28 cellular contexts compared by ENCODE assay signal in the genomic region with DNA sequence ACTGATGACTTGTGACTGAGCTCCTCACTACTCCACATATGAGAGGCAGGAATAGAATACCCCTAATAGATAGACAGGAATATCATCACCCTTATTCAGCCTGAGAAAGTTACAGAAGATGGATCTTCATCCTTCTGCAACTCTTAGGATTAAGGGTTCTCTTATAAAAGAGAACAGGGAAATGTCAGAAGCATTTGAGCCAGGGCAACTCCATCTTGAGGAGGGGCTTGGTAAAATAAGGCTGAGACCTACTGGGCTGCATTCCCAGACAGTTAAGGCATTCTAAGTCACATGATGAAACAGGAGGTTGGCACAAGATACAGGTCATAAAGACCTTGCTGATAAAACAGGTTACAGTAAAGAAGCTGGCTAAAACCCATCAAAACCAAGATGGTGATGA.
DNase-seq lines count a peak whose midpoint lies in the region; ATAC-seq, FAIRE-seq and TF ChIP-seq lines count a peak whose summit lies in the region.
"Had no signal": no experiment of that assay in that cellular context is flagged by ENCODE, and none has a peak within 500 bp of the region (broad histone marks: within the 10 kb centered on the region; RNA-seq: fewer than 3 reads in every experiment).

No MANE protein-coding gene starts in this region.

- BruUV-seq in K562 (replicated peaks; lab: Mats Ljungman, UMichigan): no TSS peak

- H4K20me1 ChIP-seq in K562 (replicated peaks; ENCODE audit: control insufficient read depth, insufficient read depth, low read length): no peaks in the 10 kb centered on the region
- H4K20me1 ChIP-seq: BLaER1; BLaER1 treated with 17β-estradiol and CSF1 and Interleukin-3, amounts not matched to agents 10 nM and 100 nM had no signal

- no peak for FAIRE-seq in K562 (lab: Jason Lieb, UNC)
- FAIRE-seq: A549, D721Med had no signal

- H3K4me3 ChIP-seq in K562: no peak overlapping the region
- H3K4me3 ChIP-seq: A549; BLaER1; BLaER1 treated with 17β-estradiol and CSF1 and Interleukin-3, amounts not matched to agents 10 nM and 100 nM had no signal

- no peak for TF ChIP-seq EP300 in K562 (IDR thresholded peaks at IDR 0.05; ENCODE audit: low read length)

- no peak overlapping the region for H3K9ac ChIP-seq in K562 (ENCODE audit: insufficient read depth in 1 of 2, low read depth in 2 of 2, low read length in 2 of 2)
- H3K9ac ChIP-seq: BLaER1; BLaER1 treated with 17β-estradiol and CSF1 and Interleukin-3, amounts not matched to agents 10 nM and 100 nM had no signal

- no peak for TF ChIP-seq POLR2A in K562 (conservative IDR thresholded peaks at IDR 0.05)

- H3K4me2 ChIP-seq in K562 (ENCODE audit: insufficient read depth, low read length): no peak overlapping the region
- H3K4me2 ChIP-seq: A549; BLaER1; BLaER1 treated with 17β-estradiol and CSF1 and Interleukin-3, amounts not matched to agents 10 nM and 100 nM had no signal

- no peaks in the 10 kb centered on the region for H3K9me1 ChIP-seq in K562 (ENCODE audit: control insufficient read depth, insufficient read depth, low read length)

- no peak for ATAC-seq in K562
- ATAC-seq: A549; CD8-positive, alpha-beta T cell had no signal

- TF ChIP-seq CTCF in K562 (IDR thresholded peaks at IDR 0.05 in 2 of 3, conservative IDR thresholded peaks at IDR 0.05 in 1 of 3; ENCODE audit: insufficient read depth in 2 of 3, low read depth in 1 of 3, low read length in 3 of 3): no peak

- no peak overlapping the region for H2AFZ ChIP-seq in K562 (ENCODE audit: low read depth, low read length)

- TF ChIP-seq RAD21 in K562 (CRISPR knock-in tag; conservative IDR thresholded peaks at IDR 0.05 in 1 of 2, IDR thresholded peaks at IDR 0.05 in 1 of 2): no peak

- no peak for DNase-seq in K562 (ENCODE audit: extremely low read depth in 1 of 4, low spot score in 3 of 4)
- no peak for DNase-seq in ecto neural progenitor cell (ENCODE audit: low spot score)
- DNase-seq: 8988T; ACHN; AML-193; BE2C; C1 segment of cervical spinal cord; Caco-2; Calu3; CD4-positive, alpha-beta memory T cell; CD4-positive, alpha-beta T cell; CD4-positive, CD25-positive, alpha-beta regulatory T cell; CD8-positive, alpha-beta memory T cell; CD8-positive, alpha-beta T cell; COR-L47; DMS 273 treated with DMSO at 0.1 percent for 48 hours; DMS153; DMS53; DMS79; DMS79 treated with DMSO at 0.1 percent for 48 hours; DND-41; EL had no signal

- no peaks in the 10 kb centered on the region for H3K79me2 ChIP-seq in K562 (ENCODE audit: control insufficient read depth, insufficient read depth, low read length)

- H3K36me3 ChIP-seq in K562 (ENCODE audit: control insufficient read depth, insufficient read depth, low read length): no peaks in the 10 kb centered on the region
- H3K36me3 ChIP-seq: BE2C; BLaER1; BLaER1 treated with 17β-estradiol and CSF1 and Interleukin-3, amounts not matched to agents 10 nM and 100 nM had no signal

- 0 out of 2 replicates have a peak, but pooled peaks cover 3% of the 10 kb centered on the region for H3K9me3 ChIP-seq in K562 (replicated peaks; ENCODE audit: control insufficient read depth, insufficient read depth, low read depth, low read length)
- H3K9me3 ChIP-seq: A549, BE2C, Caco-2 had no signal

- CTCF ChIA-PET in K562 (lab: Yijun Ruan, JAX; ENCODE audit: low intra/inter-chr PET ratio): no interaction called here

- POLR2A ChIA-PET in K562 (lab: Yijun Ruan, JAX): no interaction called here

- in situ Hi-C loops in K562 (cut with MboI): no loop called here

- peaks cover 0 to 4% of the 10 kb centered on the region in 2 experiments; a peak in 2 of 5 replicates for H3K4me1 ChIP-seq in K562 (replicated peaks in 1 of 2; ENCODE audit: control insufficient read depth in 2 of 2, insufficient read depth in 2 of 2, low read length in 2 of 2)
- H3K4me1 ChIP-seq: A549; BE2C; BLaER1; BLaER1 treated with 17β-estradiol and CSF1 and Interleukin-3, amounts not matched to agents 10 nM and 100 nM; Caco-2 had no signal

- H3K27ac ChIP-seq in K562 (ENCODE audit: extremely low read depth, low read depth, low read length): no peak overlapping the region
- H3K27ac ChIP-seq: 22Rv1; A549; BLaER1; BLaER1 treated with 17β-estradiol and CSF1 and Interleukin-3, amounts not matched to agents 10 nM and 100 nM; C4-2B had no signal

- intact Hi-C loops in K562 (cut with micrococcal nuclease): loop anchor here (10.0 kb wide), 1 partner anchor 475 kb away; a partner anchor contains a TSS

- no peaks in the 10 kb centered on the region for H3K27me3 ChIP-seq in K562 (ENCODE audit: control insufficient read depth in 2 of 2, insufficient read depth in 2 of 2, low read length in 2 of 2)
- H3K27me3 ChIP-seq: BE2C; BLaER1; BLaER1 treated with 17β-estradiol and CSF1 and Interleukin-3, amounts not matched to agents 10 nM and 100 nM had no signal

TF ChIP-seq in K562, 482 proteins besides CTCF, POLR2A, EP300 and RAD21 (continues in another document):
- TF ChIP-seq DMBX1 (CRISPR knock-in tag; IDR thresholded peaks at IDR 0.05; ENCODE audit: borderline replicate concordance) (peak; percentile 73; the same call in 1 of the 2 replicates), SIN3B (IDR thresholded peaks at IDR 0.05; ENCODE audit: low read depth) (no peak), RBBP5 (IDR thresholded peaks at IDR 0.05; ENCODE audit: borderline replicate concordance, insufficient read depth, low read length, poor library complexity, severe bottlenecking) (no peak), FOXJ2 (tag; IDR thresholded peaks at IDR 0.05) (0 out of 2 replicates have a peak, but pooled peaks have one; percentile 36), GTF2A2 (tag; IDR thresholded peaks at IDR 0.05) (0 out of 2 replicates have a peak, but pooled peaks have one; percentile 30), MCM3 (IDR thresholded peaks at IDR 0.05) (no peak), RBM15 (IDR thresholded peaks at IDR 0.05; ENCODE audit: insufficient read depth, low read length) (no peak)
- TF ChIP-seq, protein P1, sequence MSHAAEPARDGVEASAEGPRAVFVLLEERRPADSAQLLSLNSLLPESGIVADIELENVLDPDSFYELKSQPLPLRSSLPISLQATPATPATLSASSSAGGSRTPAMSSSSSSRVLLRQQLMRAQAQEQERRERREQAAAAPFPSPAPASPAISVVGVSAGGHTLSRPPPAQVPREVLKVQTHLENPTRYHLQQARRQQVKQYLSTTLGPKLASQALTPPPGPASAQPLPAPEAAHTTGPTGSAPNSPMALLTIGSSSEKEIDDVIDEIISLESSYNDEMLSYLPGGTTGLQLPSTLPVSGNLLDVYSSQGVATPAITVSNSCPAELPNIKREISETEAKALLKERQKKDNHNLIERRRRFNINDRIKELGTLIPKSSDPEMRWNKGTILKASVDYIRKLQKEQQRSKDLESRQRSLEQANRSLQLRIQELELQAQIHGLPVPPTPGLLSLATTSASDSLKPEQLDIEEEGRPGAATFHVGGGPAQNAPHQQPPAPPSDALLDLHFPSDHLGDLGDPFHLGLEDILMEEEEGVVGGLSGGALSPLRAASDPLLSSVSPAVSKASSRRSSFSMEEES (CRISPR knock-in tag; IDR thresholded peaks at IDR 0.05): peak; percentile 42; the same call in 1 of the 2 replicates
- TF ChIP-seq, protein P2, sequence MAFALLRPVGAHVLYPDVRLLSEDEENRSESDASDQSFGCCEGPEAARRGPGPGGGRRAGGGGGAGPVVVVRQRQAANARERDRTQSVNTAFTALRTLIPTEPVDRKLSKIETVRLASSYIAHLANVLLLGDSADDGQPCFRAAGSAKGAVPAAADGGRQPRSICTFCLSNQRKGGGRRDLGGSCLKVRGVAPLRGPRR (CRISPR knock-in tag; IDR thresholded peaks at IDR 0.05): peak; percentile 90; the same call in 1 of the 2 replicates
- TF ChIP-seq, protein P3, sequence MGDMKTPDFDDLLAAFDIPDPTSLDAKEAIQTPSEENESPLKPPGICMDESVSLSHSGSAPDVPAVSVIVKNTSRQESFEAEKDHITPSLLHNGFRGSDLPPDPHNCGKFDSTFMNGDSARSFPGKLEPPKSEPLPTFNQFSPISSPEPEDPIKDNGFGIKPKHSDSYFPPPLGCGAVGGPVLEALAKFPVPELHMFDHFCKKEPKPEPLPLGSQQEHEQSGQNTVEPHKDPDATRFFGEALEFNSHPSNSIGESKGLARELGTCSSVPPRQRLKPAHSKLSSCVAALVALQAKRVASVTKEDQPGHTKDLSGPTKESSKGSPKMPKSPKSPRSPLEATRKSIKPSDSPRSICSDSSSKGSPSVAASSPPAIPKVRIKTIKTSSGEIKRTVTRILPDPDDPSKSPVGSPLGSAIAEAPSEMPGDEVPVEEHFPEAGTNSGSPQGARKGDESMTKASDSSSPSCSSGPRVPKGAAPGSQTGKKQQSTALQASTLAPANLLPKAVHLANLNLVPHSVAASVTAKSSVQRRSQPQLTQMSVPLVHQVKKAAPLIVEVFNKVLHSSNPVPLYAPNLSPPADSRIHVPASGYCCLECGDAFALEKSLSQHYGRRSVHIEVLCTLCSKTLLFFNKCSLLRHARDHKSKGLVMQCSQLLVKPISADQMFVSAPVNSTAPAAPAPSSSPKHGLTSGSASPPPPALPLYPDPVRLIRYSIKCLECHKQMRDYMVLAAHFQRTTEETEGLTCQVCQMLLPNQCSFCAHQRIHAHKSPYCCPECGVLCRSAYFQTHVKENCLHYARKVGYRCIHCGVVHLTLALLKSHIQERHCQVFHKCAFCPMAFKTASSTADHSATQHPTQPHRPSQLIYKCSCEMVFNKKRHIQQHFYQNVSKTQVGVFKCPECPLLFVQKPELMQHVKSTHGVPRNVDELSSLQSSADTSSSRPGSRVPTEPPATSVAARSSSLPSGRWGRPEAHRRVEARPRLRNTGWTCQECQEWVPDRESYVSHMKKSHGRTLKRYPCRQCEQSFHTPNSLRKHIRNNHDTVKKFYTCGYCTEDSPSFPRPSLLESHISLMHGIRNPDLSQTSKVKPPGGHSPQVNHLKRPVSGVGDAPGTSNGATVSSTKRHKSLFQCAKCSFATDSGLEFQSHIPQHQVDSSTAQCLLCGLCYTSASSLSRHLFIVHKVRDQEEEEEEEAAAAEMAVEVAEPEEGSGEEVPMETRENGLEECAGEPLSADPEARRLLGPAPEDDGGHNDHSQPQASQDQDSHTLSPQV (IDR thresholded peaks at IDR 0.05): peak; percentile 82
